8 cellular contexts compared by ENCODE assay signal in the genomic region with DNA sequence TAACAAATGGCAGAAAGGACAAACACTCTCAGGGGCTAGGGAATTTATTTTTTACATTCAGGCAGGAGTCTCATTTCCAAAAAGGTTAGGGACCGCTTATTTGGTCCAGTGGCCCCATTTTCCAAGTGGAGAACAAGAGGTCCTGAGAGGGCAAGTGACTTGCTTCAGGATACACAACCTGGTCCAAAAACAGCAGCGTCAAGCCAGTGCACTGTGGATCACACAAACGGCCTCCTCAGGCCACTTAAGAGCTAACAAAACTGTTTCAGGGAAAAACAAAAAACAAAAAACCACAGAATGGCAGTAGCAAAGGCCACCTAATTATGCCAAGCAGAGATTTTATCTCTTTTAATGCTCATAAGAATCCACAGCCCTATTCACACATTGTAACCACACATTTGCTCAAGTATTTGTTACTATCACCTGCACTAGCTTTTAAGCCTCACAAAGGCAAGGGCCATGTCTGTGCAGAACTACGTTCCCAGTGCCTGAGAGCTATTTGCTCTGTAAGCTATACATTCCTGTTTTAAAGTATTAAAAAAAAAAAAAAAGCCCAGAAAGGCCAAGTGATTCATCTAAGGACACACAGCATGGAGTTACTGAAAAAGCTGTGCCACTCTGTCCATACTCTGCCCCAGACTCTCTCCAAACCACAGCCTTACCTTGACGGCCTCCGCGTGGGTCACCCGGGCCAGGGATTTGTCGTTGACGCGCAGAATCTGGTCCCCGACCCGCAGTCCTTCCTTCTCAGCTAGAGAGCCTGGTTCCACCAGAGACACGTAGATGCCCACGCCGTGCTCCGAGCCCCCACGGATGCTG. TPM values are rescaled to one million over a fixed set of nuclear protein-coding genes. Genes with fewer than 3 reads are reported as not detected.
DNase-seq lines count a peak whose midpoint lies in the region; ATAC-seq and TF ChIP-seq lines count a peak whose summit lies in the region.

No MANE protein-coding gene starts in this region.

- H3K4me1 Mint-ChIP-seq in CD14-positive monocyte, result peaks cover 10% of the 10 kb centered on the region

- H3K36me3 ChIP-seq in neuron (ENCODE audit: insufficient read depth, low read length), result no peaks in the 10 kb centered on the region

- H3K9me3 ChIP-seq in neuron (ENCODE audit: low read length), result no peaks in the 10 kb centered on the region

- intact Hi-C loops in CD14-positive monocyte (cut with micrococcal nuclease), result no loop called here

- no peak for ATAC-seq in HG02571 (IDR thresholded peaks at IDR 0.05; ENCODE audit: unreplicated experiment)

- no peak for TF ChIP-seq CTCF in CD14-positive monocyte (IDR thresholded peaks at IDR 0.05)
- no peak for TF ChIP-seq CTCF in choroid plexus epithelial cell (conservative IDR thresholded peaks at IDR 0.05; ENCODE audit: low read depth, low read length)

- peak overlapping the region; percentile 67 to 78 for H3K4me3 Mint-ChIP-seq in CD14-positive monocyte

- H3K27ac Mint-ChIP-seq in CD14-positive monocyte, result no peak overlapping the region

- H3K4me3 ChIP-seq in choroid plexus epithelial cell (ENCODE audit: low read depth, low read length) (peak overlapping the region; percentile 70), neuron (ENCODE audit: low read length) (peak overlapping the region; percentile 52)

- peaks cover 3 to 4% of the 10 kb centered on the region in 2 donors for H3K36me3 Mint-ChIP-seq in CD14-positive monocyte

- H3K4me1 ChIP-seq in neuron (ENCODE audit: insufficient read depth, low read length), result peaks cover 49% of the 10 kb centered on the region

- DNase-seq in CD14-positive monocyte (ENCODE audit: low spot score), result no peak
- DNase-seq in M059J (ENCODE audit: low read depth), result peak; percentile 49
- no peak for DNase-seq in choroid plexus epithelial cell (ENCODE audit: low read depth)
- DNase-seq in OCI-M2 (lab: John Stamatoyannopoulos, UW; ENCODE audit: unreplicated experiment), result no peak
- no peak for DNase-seq in NCI-H1694 (lab: John Stamatoyannopoulos, UW)
- DNase-seq in GM03348 (ENCODE audit: low spot score), result no peak

- peaks cover 0 to 17% (median 5%) of the 10 kb centered on the region in 7 donors for H3K9me3 Mint-ChIP-seq in CD14-positive monocyte

- H3K27me3 ChIP-seq in neuron (ENCODE audit: insufficient read depth, low read length), result no peaks in the 10 kb centered on the region

- no peak overlapping the region for H2AFZ ChIP-seq in neuron (ENCODE audit: low read depth, low read length)

- H3K27me3 Mint-ChIP-seq in CD14-positive monocyte (ENCODE audit: low read depth in 3 of 3), result peaks cover 55 to 74% (median 67%) of the 10 kb centered on the region in 3 donors

RNA-seq across cellular contexts. Expression of a gene that starts 1.5 kb away (rescaled TPM):
- under 1 TPM; 0.13 to 0.30 TPM for polyA plus RNA-seq in CD14-positive monocyte
- total RNA-seq in M059J (2014; rRNA removed; shearing (Covaris generic)), result 1.8 and 3.5 TPM in 2 replicates
